24 cellular contexts compared by ENCODE assay signal in genomic region chr7:157726764-157727163, GRCh38.
DNase-seq lines count a peak whose midpoint lies in the region; TF ChIP-seq lines count a peak whose summit lies in the region.
"Had no signal": no experiment of that assay in that cellular context is flagged by ENCODE, and none has a peak within 500 bp of the region (broad histone marks: within the 10 kb centered on the region; RNA-seq: fewer than 3 reads in every experiment).

No MANE protein-coding gene starts in this region.

- peaks cover 18% of the 10 kb centered on the region for H3K27me3 Mint-ChIP-seq in endothelial cell (ENCODE audit: unreplicated experiment)

- no CpG with 5 or more reads among the region's 9 CpGs for WGBS in neuronal stem cell (ENCODE audit: extremely low coverage in 2 of 2, insufficient read length in 2 of 2, insufficient replicate concordance in 1 of 2), 2 donors

- H3K36me3 Mint-ChIP-seq in endothelial cell (ENCODE audit: low read depth, unreplicated experiment), result peaks cover 18% of the 10 kb centered on the region
- H3K36me3 Mint-ChIP-seq: CD14-positive monocyte; CD4-positive, alpha-beta memory T cell; CD4-positive, CD25-positive, alpha-beta regulatory T cell; CD8-positive, alpha-beta memory T cell had no signal

- no peak for TF ChIP-seq CTCF in endothelial cell (IDR thresholded peaks at IDR 0.05; ENCODE audit: unreplicated experiment)

- H3K27ac ChIP-seq in SJCRH30 (no peak overlapping the region), neuronal stem cell (replicated peaks; ENCODE audit: low read length) (no peak overlapping the region)
- H3K27ac ChIP-seq: BLaER1 had no signal

- DNase-seq in SJCRH30 (peak; percentile 43 to 71), endothelial cell (ENCODE audit: low spot score) (no peak), neuronal stem cell (ENCODE audit: low spot score) (no peak), NCI-H146 (lab: John Stamatoyannopoulos, UW) (no peak), NCI-H1417 treated with DMSO at 0.1 percent for 48 hours (lab: John Stamatoyannopoulos, UW) (no peak), NOMO-1 (lab: John Stamatoyannopoulos, UW; ENCODE audit: unreplicated experiment in 2 of 2) (no peak)
- DNase-seq: 8988T; ACHN; BE2C; C1 segment of cervical spinal cord; CD4-positive, alpha-beta memory T cell; CD4-positive, CD25-positive, alpha-beta regulatory T cell; CD8-positive, alpha-beta memory T cell; COR-L47; DMS 273 treated with DMSO at 0.1 percent for 48 hours; DMS153; DMS53; DMS79; DND-41; EL; GDM1 had no signal

- H3K4me3 ChIP-seq in SJCRH30 (no peak overlapping the region), neuronal stem cell (ENCODE audit: low read length in 2 of 2) (no peak overlapping the region)
- H3K4me3 ChIP-seq: BLaER1, GM12878 had no signal

- no peak overlapping the region for H2AK5ac ChIP-seq in neuronal stem cell (ENCODE audit: low read depth, low read length)

- H3K79me1 ChIP-seq in neuronal stem cell (ENCODE audit: low read depth, low read length), result peaks cover 1% of the 10 kb centered on the region

- no peak overlapping the region for H4K8ac ChIP-seq in neuronal stem cell (ENCODE audit: low read depth, low read length)

- H3K27me3 ChIP-seq in SJCRH30 (peaks cover 5% of the 10 kb centered on the region), neuronal stem cell (ENCODE audit: control insufficient read depth in 3 of 3, insufficient read depth in 3 of 3, low read depth in 1 of 3, low read length in 3 of 3) (peaks cover 0 to 7% (median 7%) of the 10 kb centered on the region in 3 experiments)
- H3K27me3 ChIP-seq: BLaER1 had no signal

- peak overlapping the region; percentile 14 for H2BK15ac ChIP-seq in neuronal stem cell (ENCODE audit: low read length)

- H3K4me1 Mint-ChIP-seq in endothelial cell (ENCODE audit: unreplicated experiment), result no peaks in the 10 kb centered on the region
- H3K4me1 Mint-ChIP-seq: CD14-positive monocyte; CD4-positive, alpha-beta memory T cell; CD4-positive, CD25-positive, alpha-beta regulatory T cell; CD8-positive, alpha-beta memory T cell had no signal

- H2BK12ac ChIP-seq in neuronal stem cell (ENCODE audit: low read length), result no peak overlapping the region

- H3K4me2 ChIP-seq in neuronal stem cell (ENCODE audit: insufficient read depth, low read length, poor library complexity, severe bottlenecking), result no peak overlapping the region
- H3K4me2 ChIP-seq: BLaER1 had no signal

- H3K9me3 ChIP-seq in SJCRH30 (replicated peaks) (no peaks in the 10 kb centered on the region), neuronal stem cell (replicated peaks in 1 of 2; ENCODE audit: control insufficient read depth in 2 of 2, insufficient read depth in 1 of 2, low read depth in 1 of 2, low read length in 2 of 2) (no peaks in the 10 kb centered on the region)
- H3K9me3 ChIP-seq: BE2C, BLaER1 had no signal

- H3K14ac ChIP-seq in neuronal stem cell (ENCODE audit: low read length), result no peak overlapping the region

- no peak overlapping the region for H3K4ac ChIP-seq in neuronal stem cell (ENCODE audit: low read length)

- H3K4me1 ChIP-seq in SJCRH30 (peaks cover 10% of the 10 kb centered on the region), neuronal stem cell (ENCODE audit: control insufficient read depth in 2 of 2, insufficient read depth in 1 of 2, low read depth in 1 of 2, low read length in 2 of 2) (peaks cover 2 to 4% of the 10 kb centered on the region in 2 donors)
- H3K4me1 ChIP-seq: BE2C had no signal

- H3K18ac ChIP-seq in neuronal stem cell (ENCODE audit: low read length), result peak overlapping the region; percentile 53

- no peak overlapping the region for H3K9ac ChIP-seq in neuronal stem cell (ENCODE audit: low read depth, low read length, poor library complexity)
- H3K9ac ChIP-seq: BLaER1 had no signal

- peak overlapping the region; percentile 59 for H3K4me3 Mint-ChIP-seq in endothelial cell (ENCODE audit: unreplicated experiment)
- H3K4me3 Mint-ChIP-seq: CD14-positive monocyte; CD4-positive, alpha-beta memory T cell; CD4-positive, CD25-positive, alpha-beta regulatory T cell; CD8-positive, alpha-beta memory T cell had no signal

- H3K9me3 Mint-ChIP-seq in endothelial cell (ENCODE audit: unreplicated experiment), result peaks cover 45% of the 10 kb centered on the region
- H3K9me3 Mint-ChIP-seq: CD4-positive, alpha-beta memory T cell; CD8-positive, alpha-beta memory T cell had no signal

- no peak overlapping the region for H2AFZ ChIP-seq in neuronal stem cell (ENCODE audit: low read length)

- H3K36me3 ChIP-seq in SJCRH30 (no peaks in the 10 kb centered on the region), neuronal stem cell (replicated peaks in 1 of 2; ENCODE audit: control insufficient read depth in 2 of 2, insufficient read depth in 2 of 2, low read length in 2 of 2) (no peaks in the 10 kb centered on the region)
- H3K36me3 ChIP-seq: BE2C, BLaER1 had no signal

- H2BK120ac ChIP-seq in neuronal stem cell (ENCODE audit: low read depth, low read length), result no peak overlapping the region

- no peak overlapping the region for H3K23ac ChIP-seq in neuronal stem cell (ENCODE audit: low read depth, low read length, poor library complexity)

- H2BK5ac ChIP-seq in neuronal stem cell (ENCODE audit: low read length), result no peak overlapping the region

- H4K91ac ChIP-seq in neuronal stem cell (ENCODE audit: low read depth, low read length, poor library complexity), result no peak overlapping the region

- H3K27ac Mint-ChIP-seq in endothelial cell (ENCODE audit: unreplicated experiment), result peak overlapping the region; percentile 61
- H3K27ac Mint-ChIP-seq: CD4-positive, alpha-beta memory T cell; CD8-positive, alpha-beta memory T cell had no signal

Comparison
In these comparisons a context has a peak if more than half of its experiments do, and no peak if none do; other contexts are left out.
1. DNase-seq: peak in SJCRH30 (2 of 2); none in endothelial cell (single experiment), neuronal stem cell (single experiment), NCI-H146 (single experiment), NCI-H1417 treated with DMSO at 0.1 percent for 48 hours (single experiment) and NOMO-1 (0 of 2).